ENCODE assay signal across 8 cellular contexts in genomic region chr3:137013955-137014688, GRCh38. TPM values are rescaled to one million over a fixed set of nuclear protein-coding genes. Genes with fewer than 3 reads are reported as not detected.
DNase-seq lines count a peak whose midpoint lies in the region; ATAC-seq, FAIRE-seq and TF ChIP-seq lines count a peak whose summit lies in the region.

No MANE protein-coding gene starts in this region.

- no peaks in the 10 kb centered on the region for H3K27me3 Mint-ChIP-seq in T-helper 1 cell treated with Interleukin-12 subunit alpha and Interleukin-12 subunit beta and Interleukin-4 antibody, amounts not matched to agents 30 μg/mL and 1 μg/mL, for 36 hours (ENCODE audit: low read depth)

- H3K36me3 Mint-ChIP-seq in T-helper 1 cell treated with Interleukin-12 subunit alpha and Interleukin-12 subunit beta and Interleukin-4 antibody, amounts not matched to agents 30 μg/mL and 1 μg/mL, for 36 hours (ENCODE audit: low read depth) = no peaks in the 10 kb centered on the region

- no peak for FAIRE-seq in urothelium cell line (lab: Jason Lieb, UNC)

- ATAC-seq in HG02852 (IDR thresholded peaks at IDR 0.05; ENCODE audit: unreplicated experiment) = peak; percentile 86
- ATAC-seq in left ventricle myocardium superior = peak; percentile 98

- TF ChIP-seq CTCF in GM10266 (IDR thresholded peaks at IDR 0.05; ENCODE audit: control insufficient read depth, insufficient read depth, low read depth, missing control alignments) = peak; percentile 86

- peaks cover 8% of the 10 kb centered on the region for H3K4me1 Mint-ChIP-seq in T-helper 1 cell treated with Interleukin-12 subunit alpha and Interleukin-12 subunit beta and Interleukin-4 antibody, amounts not matched to agents 30 μg/mL and 1 μg/mL, for 36 hours (ENCODE audit: low read depth)

- no peak overlapping the region for H3K27ac Mint-ChIP-seq in T-helper 1 cell treated with Interleukin-12 subunit alpha and Interleukin-12 subunit beta and Interleukin-4 antibody, amounts not matched to agents 30 μg/mL and 1 μg/mL, for 36 hours

- intact Hi-C loops in left ventricle myocardium superior (cut with micrococcal nuclease) = loop anchor here (5.0 to 10.0 kb wide), 3 partner anchors 262 to 939 kb away; partner anchors contain the start of gene STAG1

- H3K4me3 Mint-ChIP-seq in T-helper 1 cell treated with Interleukin-12 subunit alpha and Interleukin-12 subunit beta and Interleukin-4 antibody, amounts not matched to agents 30 μg/mL and 1 μg/mL, for 36 hours = peak overlapping the region; percentile 81

- DNase-seq in GM10266 (ENCODE audit: extremely low spot score) = peak; percentile 75
- DNase-seq in NCI-H1694 (lab: John Stamatoyannopoulos, UW) = peak; percentile 85
- DNase-seq in amniotic stem cell (lab: John Stamatoyannopoulos, UW) = peak; percentile 45
- DNase-seq in left ventricle myocardium superior = peak; percentile 89
- DNase-seq in pulmonary artery endothelial cell (ENCODE audit: low read depth, low spot score) = peak; percentile 66
- DNase-seq in urothelium cell line (ENCODE audit: low spot score) = peak; percentile 74

- no peaks in the 10 kb centered on the region for H3K9me3 Mint-ChIP-seq in T-helper 1 cell treated with Interleukin-12 subunit alpha and Interleukin-12 subunit beta and Interleukin-4 antibody, amounts not matched to agents 30 μg/mL and 1 μg/mL, for 36 hours

RNA-seq across cellular contexts. Expression of gene IL20RB, which starts 56.3 kb away (rescaled TPM):
- total RNA-seq in left ventricle myocardium superior = 0.12 TPM
- total RNA-seq in pulmonary artery endothelial cell = 0.42 and 0.53 TPM in 2 replicates

Comparison
In these comparisons a context has a peak if more than half of its experiments do, and no peak if none do; other contexts are left out.
1. Peak in every context shown above with its lines: DNase-seq and ATAC-seq.